18 cellular contexts compared by ENCODE assay signal in genomic region chr15:100727291-100727851, GRCh38.
DNase-seq lines count a peak whose midpoint lies in the region; ATAC-seq and TF ChIP-seq lines count a peak whose summit lies in the region.
"Had no signal": no experiment of that assay in that cellular context is flagged by ENCODE, and none has a peak within 500 bp of the region (broad histone marks: within the 10 kb centered on the region; RNA-seq: fewer than 3 reads in every experiment).

No MANE protein-coding gene starts in this region.

- H3K4me3 ChIP-seq in BLaER1, result no peak overlapping the region
- no peak overlapping the region for H3K4me3 ChIP-seq in colonic mucosa
- H3K4me3 ChIP-seq: GM23248, prostate gland, testis had no signal

- intact Hi-C loops in colonic mucosa (cut with DNase I), result no loop called here

- H3K9me3 ChIP-seq in BLaER1 (no peaks in the 10 kb centered on the region), colonic mucosa (no peaks in the 10 kb centered on the region)
- H3K9me3 ChIP-seq: prostate gland, testis had no signal

- peak overlapping the region; percentile 67 for H3K4me2 ChIP-seq in BLaER1

- H3K27ac ChIP-seq in BLaER1 (no peak overlapping the region), colonic mucosa (no peak overlapping the region)
- H3K27ac ChIP-seq: GM23248, prostate gland, testis had no signal

- H3K9ac ChIP-seq in BLaER1 (no peak overlapping the region), colonic mucosa (ENCODE audit: low read depth in 2 of 2, low read length in 2 of 2) (no peak overlapping the region)
- H3K9ac ChIP-seq: GM23248 had no signal

- H3K27me3 ChIP-seq in BLaER1, result no peaks in the 10 kb centered on the region
- H3K27me3 ChIP-seq in colonic mucosa, result no peaks in the 10 kb centered on the region
- H3K27me3 ChIP-seq: testis had no signal

- DNase-seq in HT-29 (ENCODE audit: low spot score), result peak; percentile 17
- peak; percentile 11 for DNase-seq in colonic mucosa
- DNase-seq in mesenteric fat pad (ENCODE audit: low spot score), result peak; percentile 73
- no peak for DNase-seq in NCI-H774 (lab: John Stamatoyannopoulos, UW)
- DNase-seq in NCI-H510A (lab: John Stamatoyannopoulos, UW), result no peak
- DNase-seq in DMS53 treated with DMSO at 0.1 percent for 48 hours (lab: John Stamatoyannopoulos, UW; ENCODE audit: unreplicated experiment), result no peak
- DNase-seq: activated CD4-positive, alpha-beta T cell treated with anti-CD3 and anti-CD28 coated beads, Interleukin-2, amount 10 ng/mL, durations not matched to agents 7 days and 5 days; amniotic stem cell; erythroblast; GM23248; NCI-H1048; NCI-H2171; NK-92 treated with Interleukin-12 subunit alpha and Interleukin-12 subunit beta, amount 100 ng/mL, for 24 hours; T1000; testis had no signal

- TF ChIP-seq CTCF in colonic mucosa (IDR thresholded peaks at IDR 0.05), result no peak

- H3K4me1 ChIP-seq in BLaER1 (peaks cover 46% of the 10 kb centered on the region), colonic mucosa (no peaks in the 10 kb centered on the region)
- H3K4me1 ChIP-seq: testis had no signal

- ATAC-seq in HG02610 (IDR thresholded peaks at IDR 0.05; ENCODE audit: unreplicated experiment), result no peak

- no peaks in the 10 kb centered on the region for H3K36me3 ChIP-seq in BLaER1
- no peaks in the 10 kb centered on the region for H3K36me3 ChIP-seq in colonic mucosa
- H3K36me3 ChIP-seq: prostate gland had no signal

- H4K20me1 ChIP-seq in BLaER1, result no peaks in the 10 kb centered on the region

Comparison
In these comparisons a context has a peak if more than half of its experiments do, and no peak if none do; other contexts are left out.
1. DNase-seq: peak in HT-29 (single experiment), colonic mucosa (single experiment) and mesenteric fat pad (single experiment); none in NCI-H774 (single experiment), NCI-H510A (single experiment) and DMS53 treated with DMSO at 0.1 percent for 48 hours (single experiment).